ENCODE assay signal across 29 cellular contexts in genomic region chr12:62459976-62460375, GRCh38. TPM values are rescaled to one million over a fixed set of nuclear protein-coding genes. Genes with fewer than 3 reads are reported as not detected.
DNase-seq lines count a peak whose midpoint lies in the region; ATAC-seq, FAIRE-seq and TF ChIP-seq lines count a peak whose summit lies in the region.
"Had no signal": no experiment of that assay in that cellular context is flagged by ENCODE, and none has a peak within 500 bp of the region (broad histone marks: within the 10 kb centered on the region; RNA-seq: fewer than 3 reads in every experiment).

No MANE protein-coding gene starts in this region.

- no peak for FAIRE-seq in K562 (lab: Jason Lieb, UNC)
- FAIRE-seq: A204.1, A549, D721Med had no signal

- H3K79me2 ChIP-seq in K562 (ENCODE audit: control insufficient read depth, insufficient read depth, low read length), result no peaks in the 10 kb centered on the region

- TF ChIP-seq RAD21 in K562 (CRISPR knock-in tag; conservative IDR thresholded peaks at IDR 0.05 in 1 of 2, IDR thresholded peaks at IDR 0.05 in 1 of 2), result no peak

- no peak overlapping the region for H3K9ac ChIP-seq in K562 (ENCODE audit: insufficient read depth in 1 of 2, low read depth in 2 of 2, low read length in 2 of 2)
- H3K9ac ChIP-seq: BLaER1; BLaER1 treated with 17β-estradiol and CSF1 and Interleukin-3, amounts not matched to agents 10 nM and 100 nM had no signal

- no peaks in the 10 kb centered on the region for H3K9me1 ChIP-seq in K562 (ENCODE audit: control insufficient read depth, insufficient read depth, low read length)

- H3K36me3 ChIP-seq in K562 (ENCODE audit: control insufficient read depth, insufficient read depth, low read length), result no peaks in the 10 kb centered on the region
- H3K36me3 ChIP-seq: BE2C; BLaER1; BLaER1 treated with 17β-estradiol and CSF1 and Interleukin-3, amounts not matched to agents 10 nM and 100 nM had no signal

- H3K9me3 ChIP-seq in K562 (replicated peaks; ENCODE audit: control insufficient read depth, insufficient read depth, low read depth, low read length), result no peaks in the 10 kb centered on the region; the same call in 1 of the 2 replicates
- H3K9me3 ChIP-seq: A549, BE2C had no signal

- in situ Hi-C loops in K562 (cut with MboI), result no loop called here

- ATAC-seq in K562, result no peak
- no peak for ATAC-seq in GM18517 (IDR thresholded peaks at IDR 0.05; ENCODE audit: unreplicated experiment)
- ATAC-seq: A549; CD8-positive, alpha-beta T cell had no signal

- H3K27me3 ChIP-seq in K562 (ENCODE audit: control insufficient read depth in 2 of 2, insufficient read depth in 2 of 2, low read length in 2 of 2), result no peaks in the 10 kb centered on the region
- H3K27me3 ChIP-seq: BE2C; BLaER1; BLaER1 treated with 17β-estradiol and CSF1 and Interleukin-3, amounts not matched to agents 10 nM and 100 nM had no signal

- DNase-seq in K562 (ENCODE audit: extremely low read depth in 1 of 4, low spot score in 3 of 4), result no peak
- DNase-seq: 8988T; ACHN; AML-193; BE2C; C1 segment of cervical spinal cord; Caco-2; Calu3; CD4-positive, alpha-beta memory T cell; CD4-positive, alpha-beta T cell; CD4-positive, CD25-positive, alpha-beta regulatory T cell; CD8-positive, alpha-beta memory T cell; CD8-positive, alpha-beta T cell; COR-L47; DMS 273 treated with DMSO at 0.1 percent for 48 hours; DMS153; DMS53; DMS79; DMS79 treated with DMSO at 0.1 percent for 48 hours; DND-41; EL had no signal

- TF ChIP-seq CTCF in K562 (IDR thresholded peaks at IDR 0.05 in 2 of 3, conservative IDR thresholded peaks at IDR 0.05 in 1 of 3; ENCODE audit: insufficient read depth in 2 of 3, low read depth in 1 of 3, low read length in 3 of 3), result no peak

- POLR2A ChIA-PET in K562 (lab: Yijun Ruan, JAX), result no interaction called here

- H4K20me1 ChIP-seq in K562 (replicated peaks; ENCODE audit: control insufficient read depth, insufficient read depth, low read length), result no peaks in the 10 kb centered on the region
- H4K20me1 ChIP-seq: BLaER1; BLaER1 treated with 17β-estradiol and CSF1 and Interleukin-3, amounts not matched to agents 10 nM and 100 nM had no signal

- H2AFZ ChIP-seq in K562 (ENCODE audit: low read depth, low read length), result no peak overlapping the region

- no peak for TF ChIP-seq POLR2A in K562 (conservative IDR thresholded peaks at IDR 0.05)

- CTCF ChIA-PET in K562 (lab: Yijun Ruan, JAX; ENCODE audit: low intra/inter-chr PET ratio), result no interaction called here

- TF ChIP-seq EP300 in K562 (IDR thresholded peaks at IDR 0.05; ENCODE audit: low read length), result no peak

- H3K4me2 ChIP-seq in K562 (ENCODE audit: insufficient read depth, low read length), result no peak overlapping the region
- H3K4me2 ChIP-seq: A549; BLaER1; BLaER1 treated with 17β-estradiol and CSF1 and Interleukin-3, amounts not matched to agents 10 nM and 100 nM had no signal

- H3K4me1 ChIP-seq in K562 (replicated peaks in 1 of 2; ENCODE audit: control insufficient read depth in 2 of 2, insufficient read depth in 2 of 2, low read length in 2 of 2), result no peaks in the 10 kb centered on the region
- H3K4me1 ChIP-seq: A549; BE2C; BLaER1; BLaER1 treated with 17β-estradiol and CSF1 and Interleukin-3, amounts not matched to agents 10 nM and 100 nM; Caco-2 had no signal

- no peak overlapping the region for H3K4me3 ChIP-seq in K562
- H3K4me3 ChIP-seq: A549; BLaER1; BLaER1 treated with 17β-estradiol and CSF1 and Interleukin-3, amounts not matched to agents 10 nM and 100 nM had no signal

- H3K27ac ChIP-seq in K562 (ENCODE audit: extremely low read depth, low read depth, low read length), result no peak overlapping the region
- H3K27ac ChIP-seq: 22Rv1; A549; BLaER1; BLaER1 treated with 17β-estradiol and CSF1 and Interleukin-3, amounts not matched to agents 10 nM and 100 nM; C4-2B had no signal

- intact Hi-C loops in K562 (cut with micrococcal nuclease), result no loop called here

- no TSS peak for BruUV-seq in K562 (replicated peaks; lab: Mats Ljungman, UMichigan)

TF ChIP-seq in K562, 482 proteins besides CTCF, POLR2A, EP300 and RAD21:
- TF ChIP-seq MCM3 (IDR thresholded peaks at IDR 0.05) (peak; percentile 67; the same call in 1 of the 2 replicates), MCM7 (IDR thresholded peaks at IDR 0.05) (0 out of 4 replicates have a peak, but pooled peaks of 1 of the 2 experiments have one; percentile 68), ZNF609 (CRISPR knock-in tag; IDR thresholded peaks at IDR 0.05; ENCODE audit: borderline replicate concordance) (no peak)

RNA-seq across cellular contexts. Expression of gene MON2, which starts 6.7 kb away (rescaled TPM):
- total RNA-seq in K562 (2011; cell fraction: chromatin; rRNA removed; ENCODE audit: low replicate concordance), result 113 and 388 TPM in 2 replicates
- total RNA-seq in K562 (2011; cell fraction: nucleolus; rRNA removed), result 35.9 and 48.8 TPM in 2 replicates
- total RNA-seq in K562 (2011; cell fraction: nucleoplasm; rRNA removed), result 90.5 and 118 TPM in 2 replicates
- total RNA-seq in K562 (2014; rRNA removed) (7.6 and 8.0 TPM in 2 replicates), K562 (2014; rRNA removed; fragmentation: Illumina TruSeq; extraction: Trizol) (31.6 and 35.0 TPM in 2 replicates), K562 (2015; rRNA removed; fragmentation: Illumina TruSeq; extraction: Trizol) (22.0 and 24.9 TPM in 2 replicates), K562 (2021) (25.2 and 26.3 TPM in 2 replicates)
- polyA plus RNA-seq in K562 (2011; rRNA removed) (20.1 and 20.9 TPM in 2 replicates), K562 (2014; fragmentation: Illumina TruSeq; extraction: Trizol) (15.8 and 16.8 TPM in 2 replicates), K562 (2014; fragmentation: Nextera tagmentation; extraction: Ambion mirVana) (1 to 10 TPM; 3.6 to 4.3 TPM), K562 (2014; rRNA removed) (11.2 and 11.7 TPM in 2 replicates)
- polyA plus RNA-seq in K562 (2011; cell fraction: cytosol; rRNA removed), result 1.7 and 7.4 TPM in 2 replicates
- polyA plus RNA-seq in K562 (2011; cell fraction: nucleus; rRNA removed), result 36.8 and 57.2 TPM in 2 replicates
- 9.7 and 16.3 TPM in 2 replicates for polyA plus RNA-seq in K562 (2012)
- polyA minus RNA-seq in K562 (2011; rRNA and poly(A)+ RNA removed), result 54.1 and 71.1 TPM in 2 replicates
- polyA minus RNA-seq in K562 (2011; cell fraction: cytosol; rRNA and poly(A)+ RNA removed), result 17.0 and 19.7 TPM in 2 replicates
- 50.9 and 107 TPM in 2 replicates for polyA minus RNA-seq in K562 (2011; cell fraction: nucleus; rRNA and poly(A)+ RNA removed)
